27 cellular contexts compared by ENCODE assay signal in the genomic region with DNA sequence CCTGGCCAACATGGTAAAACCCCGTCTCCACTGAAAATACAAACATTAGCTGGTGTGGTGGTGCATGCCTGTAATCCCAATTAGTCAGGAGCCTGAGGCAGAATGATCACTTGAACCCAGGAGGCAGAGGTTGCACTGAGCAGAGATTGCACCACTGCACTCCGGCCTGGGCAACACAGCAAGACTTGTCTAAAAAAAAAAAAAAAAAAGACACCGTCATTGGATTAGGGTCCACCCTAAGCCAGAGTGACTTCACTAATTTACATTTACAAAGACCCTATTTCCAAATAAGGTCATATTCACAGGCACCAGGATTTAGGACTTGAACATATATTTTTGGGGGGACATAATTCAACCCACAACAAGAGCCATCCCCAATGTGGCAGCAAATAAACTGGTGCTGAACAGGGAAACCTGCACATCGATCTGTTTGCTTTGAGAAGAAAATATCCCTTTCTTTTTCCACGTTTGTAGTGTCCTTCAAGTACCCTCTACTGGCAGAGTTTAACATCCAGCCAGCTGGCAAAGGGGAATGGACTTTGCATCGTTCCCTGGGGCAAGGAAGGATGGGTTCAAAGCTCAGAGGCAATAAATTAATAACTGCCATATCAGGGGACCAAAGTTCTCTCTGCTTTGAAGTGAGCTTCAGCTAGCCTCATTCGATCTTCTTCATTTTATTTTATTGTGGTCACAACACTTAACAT. TPM values are rescaled to one million over a fixed set of nuclear protein-coding genes. Genes with fewer than 3 reads are reported as not detected.
DNase-seq lines count a peak whose midpoint lies in the region; ATAC-seq lines count a peak whose summit lies in the region.
"Had no signal": no experiment of that assay in that cellular context is flagged by ENCODE, and none has a peak within 500 bp of the region (broad histone marks: within the 10 kb centered on the region; RNA-seq: fewer than 3 reads in every experiment).

No MANE protein-coding gene starts in this region.

- DNase-seq in NCI-H510A treated with DMSO at 0.1 percent for 48 hours (lab: John Stamatoyannopoulos, UW): peak; percentile 32
- no peak for DNase-seq in NCI-H510A (lab: John Stamatoyannopoulos, UW)
- peak; percentile 25 for DNase-seq in NCI-H1105 treated with DMSO at 0.1 percent for 48 hours (lab: John Stamatoyannopoulos, UW)
- peak; percentile 11 for DNase-seq in fibroblast of gingiva (ENCODE audit: low read depth)
- DNase-seq in renal cortical epithelial cell (ENCODE audit: low read depth): peak; percentile 32
- no peak for DNase-seq in T-helper 1 cell
- no peak for DNase-seq in activated CD4-positive, alpha-beta T cell treated with anti-CD3 and anti-CD28 coated beads for 4 hours
- DNase-seq: activated CD4-positive, alpha-beta memory T cell treated with anti-CD3 and anti-CD28 coated beads, Interleukin-2, amount 10 ng/mL, durations not matched to agents 7 days and 5 days; activated CD4-positive, CD25-positive, alpha-beta regulatory T cell treated with anti-CD3 and anti-CD28 coated beads, Interleukin-2, amount 50 U/mL, for 72 hours; activated T-cell treated with anti-CD3 and anti-CD28 coated beads for 4 hours; anterior cingulate cortex; CD8-positive, alpha-beta T cell; DMS153; esophagus squamous epithelium; gastrocnemius medialis; left cardiac atrium; MM.1S; NCI-H1436 treated with DMSO at 0.1 percent for 48 hours; NCI-H2107; NK-92 treated with Interleukin-12 subunit alpha and Interleukin-12 subunit beta, amount 100 ng/mL, for 24 hours; PC-9; SIG-M5; stimulated activated CD4-positive, alpha-beta T cell treated with anti-CD3 and anti-CD28 coated beads, Interleukin-15, amount 100 ng/mL, for 24 hours; stimulated activated naive B cell treated with anti-CD40 and anti-IgM and Interleukin-4, amounts not matched to agents 10 μg/mL and 1 μg/mL and 100 μg/mL, for 72 hours had no signal

- ATAC-seq in HG02610 (IDR thresholded peaks at IDR 0.05; ENCODE audit: unreplicated experiment): no peak
- ATAC-seq: activated naive CD4-positive, alpha-beta T cell treated with anti-CD3 and anti-CD28 coated beads, Interleukin-2, amount 50 U/mL, for 72 hours; CD8-positive, alpha-beta T cell; gastrocnemius medialis; K562; left cardiac atrium; stimulated activated naive B cell treated with anti-CD40 and anti-IgM and Interleukin-4, amounts not matched to agents 10 μg/mL and 1 μg/mL and 100 μg/mL, for 72 hours had no signal

RNA-seq across cellular contexts. Expression of gene DNAJC25, which starts 3.7 kb away (rescaled TPM):
- total RNA-seq in renal cortical epithelial cell: 12.2 and 20.2 TPM in 2 replicates

RNA-seq across cellular contexts. Expression of gene PTGR1, which starts 28.0 kb away (rescaled TPM):
- total RNA-seq in renal cortical epithelial cell: 106 and 167 TPM in 2 replicates
- total RNA-seq: CD8-positive, alpha-beta T cell had no signal

RNA-seq across cellular contexts. Expression of gene GNG10, which starts 34.0 kb away (rescaled TPM):
- 114 and 126 TPM in 2 replicates for total RNA-seq in renal cortical epithelial cell

Comparison
In these comparisons a context has a peak if more than half of its experiments do, and no peak if none do; other contexts are left out.
1. DNase-seq: peak in NCI-H510A treated with DMSO at 0.1 percent for 48 hours (single experiment), NCI-H1105 treated with DMSO at 0.1 percent for 48 hours (single experiment), fibroblast of gingiva (single experiment) and renal cortical epithelial cell (single experiment); none in NCI-H510A (single experiment), T-helper 1 cell (0 of 5) and activated CD4-positive, alpha-beta T cell treated with anti-CD3 and anti-CD28 coated beads for 4 hours (0 of 2).